7 cellular contexts compared by ENCODE assay signal in genomic region chr3:45677045-45677436, GRCh38. TPM values are rescaled to one million over a fixed set of nuclear protein-coding genes. Genes with fewer than 3 reads are reported as not detected.
DNase-seq lines count a peak whose midpoint lies in the region; ATAC-seq and TF ChIP-seq lines count a peak whose summit lies in the region.

No MANE protein-coding gene starts in this region.

- TF ChIP-seq POLR2A in gastroesophageal sphincter (IDR thresholded peaks at IDR 0.05), result no peak

- DNase-seq in MV-4-11 (lab: John Stamatoyannopoulos, UW) (peak; percentile 20), NCI-H2029 (lab: John Stamatoyannopoulos, UW) (no peak), HK-2 (ENCODE audit: unreplicated experiment) (no peak)
- DNase-seq in activated T-helper 1 cell treated with anti-CD3 and anti-CD28 coated beads, Interleukin-2, amount 50 U/mL, for 16 hours (ENCODE audit: low read depth in 1 of 2, low spot score in 1 of 2), result peak; percentile 41 to 43

- H3K4me1 ChIP-seq in gastroesophageal sphincter (peaks cover 0 to 22% (median 18%) of the 10 kb centered on the region in 3 donors), skeletal muscle tissue (ENCODE audit: control insufficient read depth in 3 of 3, insufficient read depth in 3 of 3, low read length in 3 of 3) (peaks cover 13 to 19% (median 14%) of the 10 kb centered on the region in 3 donors)

- H3K4me3 ChIP-seq in gastroesophageal sphincter (no peak overlapping the region), skeletal muscle tissue (ENCODE audit: low read length in 3 of 3) (no peak overlapping the region)

- ATAC-seq in gastroesophageal sphincter (peak; percentile 92), HG03025 (IDR thresholded peaks at IDR 0.05; ENCODE audit: low FRiP score, unreplicated experiment) (no peak)

- H3K27ac ChIP-seq in gastroesophageal sphincter (peak overlapping the region; percentile 39 to 83 (median 68)), skeletal muscle tissue (ENCODE audit: low read depth, low read length) (peak overlapping the region; percentile 4)

- H3K36me3 ChIP-seq in gastroesophageal sphincter (peaks cover 0 to 86% of the 10 kb centered on the region in 2 donors), skeletal muscle tissue (ENCODE audit: control insufficient read depth in 3 of 3, insufficient read depth in 3 of 3, low read length in 3 of 3) (peaks cover 33 to 53% (median 46%) of the 10 kb centered on the region in 3 donors)

- no peak for TF ChIP-seq EP300 in gastroesophageal sphincter (IDR thresholded peaks at IDR 0.05)

- H3K27me3 ChIP-seq in gastroesophageal sphincter, result no peaks in the 10 kb centered on the region
- no peaks in the 10 kb centered on the region for H3K27me3 ChIP-seq in skeletal muscle tissue (ENCODE audit: control insufficient read depth in 3 of 3, insufficient read depth in 3 of 3, low read length in 3 of 3)

- WGBS in gastroesophageal sphincter (ENCODE audit: low coverage in 1 of 2), 2 donors, result 59 to 80% methylated on average over 1 to 2 of the region's 5 CpGs

- no peak for TF ChIP-seq CTCF in gastroesophageal sphincter (IDR thresholded peaks at IDR 0.05)

- H3K9ac ChIP-seq in skeletal muscle tissue (ENCODE audit: low read depth in 1 of 3, low read length in 3 of 3), result peak overlapping the region in 1 of 3 donors; percentile 8

- no peaks in the 10 kb centered on the region for H3K9me3 ChIP-seq in gastroesophageal sphincter
- H3K9me3 ChIP-seq in skeletal muscle tissue (ENCODE audit: control insufficient read depth in 3 of 3, low read length in 3 of 3), result no peaks in the 10 kb centered on the region

RNA-seq across cellular contexts. Expression of gene SACM1L, which starts 12.2 kb away (rescaled TPM):
- total RNA-seq in gastroesophageal sphincter (10 to 100 TPM; 31.9 to 52.6 (median 38.2) TPM), skeletal muscle tissue (24.0 TPM)

Comparison
In these comparisons a context has a peak if more than half of its experiments do, and no peak if none do; other contexts are left out.
1. DNase-seq: peak in MV-4-11 (single experiment) and activated T-helper 1 cell treated with anti-CD3 and anti-CD28 coated beads, Interleukin-2, amount 50 U/mL, for 16 hours (2 of 2); none in NCI-H2029 (single experiment) and HK-2 (single experiment).